In the genomic region with DNA sequence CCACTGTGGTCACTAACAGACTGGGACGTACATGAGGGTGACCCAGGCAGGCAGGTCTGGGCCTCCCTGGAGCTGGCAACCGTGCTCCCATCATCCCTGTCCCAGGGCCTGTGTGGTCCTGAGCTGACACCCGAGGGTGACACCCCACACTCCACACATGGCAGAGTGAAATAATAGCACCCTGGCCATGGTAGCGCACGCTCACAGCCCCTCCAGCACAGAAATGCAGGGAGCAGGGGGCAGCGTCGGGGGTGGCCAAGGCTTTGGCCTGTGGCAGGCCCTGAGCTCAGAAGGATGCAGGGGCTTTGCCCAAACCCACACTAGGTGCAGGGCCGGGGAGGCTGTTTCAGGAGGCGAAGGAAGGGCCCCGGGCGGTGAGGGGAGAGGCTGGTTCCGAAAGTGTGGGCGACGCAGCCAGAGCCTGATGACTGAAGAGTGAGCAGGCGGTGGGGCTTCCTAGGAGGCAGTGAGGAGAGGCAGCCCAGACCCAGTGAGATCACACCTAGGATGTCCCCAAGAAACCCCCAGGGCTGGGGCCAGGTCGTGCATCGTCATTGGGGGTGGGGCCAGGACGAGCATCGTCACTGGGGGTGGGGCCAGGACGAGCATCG, we compare ENCODE assay signal across 8 cellular contexts.
DNase-seq lines count a peak whose midpoint lies in the region; ATAC-seq, FAIRE-seq and TF ChIP-seq lines count a peak whose summit lies in the region.

No MANE protein-coding gene starts in this region.

- CTCF ChIA-PET in GM10248 (lab: Yijun Ruan, JAX), result interaction anchor here (0.9 to 2.1 kb wide), 10 partner anchors 8 to 300 kb away, joined by 3 to 6 read pairs (median 4); a partner anchor contains a TSS

- ATAC-seq in HG02588 (IDR thresholded peaks at IDR 0.05; ENCODE audit: unreplicated experiment), result peak; percentile 62

- TF ChIP-seq CTCF in GM10248 (IDR thresholded peaks at IDR 0.05; ENCODE audit: control extremely low read depth, extremely low read depth, low read depth, missing control alignments), result no peak

- TF ChIP-seq POLR2A in H54 (IDR thresholded peaks at IDR 0.05; ENCODE audit: low read depth, low read length), result no peak

- DNase-seq in GM10248 (ENCODE audit: extremely low spot score) (peak; percentile 78), RKO (ENCODE audit: low spot score) (peak; percentile 93), germinal center (ENCODE audit: low spot score) (peak; percentile 80), putamen (ENCODE audit: low spot score) (peak; percentile 59), GF-D8 (lab: John Stamatoyannopoulos, UW) (no peak), H54 (ENCODE audit: insufficient read length, low spot score) (no peak)
- peak; percentile 69 for DNase-seq in activated T-helper 9 cell treated with anti-CD3 and anti-CD28 coated beads, Interleukin-2, amount 50 U/mL, for 16 hours (ENCODE audit: low read depth)

- no peak for FAIRE-seq in H54 (lab: Jason Lieb, UNC)

- POLR2A ChIA-PET in GM10248 (lab: Yijun Ruan, JAX), result no interaction called here

Comparison
In these comparisons a context has a peak if more than half of its experiments do, and no peak if none do; other contexts are left out.
1. DNase-seq: peak in GM10248 (single experiment), RKO (single experiment), activated T-helper 9 cell treated with anti-CD3 and anti-CD28 coated beads, Interleukin-2, amount 50 U/mL, for 16 hours (single experiment), germinal center (single experiment) and putamen (single experiment); none in GF-D8 (single experiment) and H54 (single experiment).